Comparison of ENCODE assay signal across 12 cellular contexts in genomic region chr19:1850809-1851544, GRCh38. TPM values are rescaled to one million over a fixed set of nuclear protein-coding genes. Genes with fewer than 3 reads are reported as not detected.
A peak's percentile ranks its signal among the peaks of the same experiment; 100 is the strongest.
DNase-seq lines count a peak whose midpoint lies in the region; FAIRE-seq and TF ChIP-seq lines count a peak whose summit lies in the region.
"Had no signal": no experiment of that assay in that cellular context is flagged by ENCODE, and none has a peak within 500 bp of the region (broad histone marks: within the 10 kb centered on the region; RNA-seq: fewer than 3 reads in every experiment).

No MANE protein-coding gene starts in this region.

- H3K9me3 Mint-ChIP-seq in T-helper 2 cell treated with Interferon-gamma antibody and Interleukin-4, amounts not matched to agents 5 μg/mL and 100 μg/mL, for 36 hours: no peaks in the 10 kb centered on the region
- no peaks in the 10 kb centered on the region for H3K9me3 Mint-ChIP-seq in neural crest cell
- H3K9me3 Mint-ChIP-seq: nephron progenitor cell had no signal

- H3K4me1 Mint-ChIP-seq in T-helper 2 cell treated with Interferon-gamma antibody and Interleukin-4, amounts not matched to agents 5 μg/mL and 100 μg/mL, for 36 hours (ENCODE audit: low read depth): peaks cover 36% of the 10 kb centered on the region
- H3K4me1 Mint-ChIP-seq in neural crest cell: peaks cover 18% of the 10 kb centered on the region

- H3K36me3 Mint-ChIP-seq in T-helper 2 cell treated with Interferon-gamma antibody and Interleukin-4, amounts not matched to agents 5 μg/mL and 100 μg/mL, for 36 hours (ENCODE audit: low read depth): peaks cover 11% of the 10 kb centered on the region
- no peaks in the 10 kb centered on the region for H3K36me3 Mint-ChIP-seq in neural crest cell (ENCODE audit: low read depth)

- no peaks in the 10 kb centered on the region for H3K27me3 ChIP-seq in bronchial epithelial cell (ENCODE audit: control insufficient read depth, insufficient read depth, low read length)

- H3K27me3 Mint-ChIP-seq in T-helper 2 cell treated with Interferon-gamma antibody and Interleukin-4, amounts not matched to agents 5 μg/mL and 100 μg/mL, for 36 hours (ENCODE audit: low read depth): no peaks in the 10 kb centered on the region
- H3K27me3 Mint-ChIP-seq in neural crest cell (ENCODE audit: low read depth): no peaks in the 10 kb centered on the region

- H3K4me3 ChIP-seq in bronchial epithelial cell (ENCODE audit: low read depth, low read length): no peak overlapping the region

- H3K27ac Mint-ChIP-seq in T-helper 2 cell treated with Interferon-gamma antibody and Interleukin-4, amounts not matched to agents 5 μg/mL and 100 μg/mL, for 36 hours: peak overlapping the region; percentile 58
- H3K27ac Mint-ChIP-seq in neural crest cell (ENCODE audit: unreplicated experiment): no peak overlapping the region
- H3K27ac Mint-ChIP-seq: nephron progenitor cell had no signal

- TF ChIP-seq CTCF in bronchial epithelial cell (IDR thresholded peaks at IDR 0.05; ENCODE audit: insufficient read depth, low read length, severe bottlenecking) (peak; percentile 49), neural crest cell (conservative IDR thresholded peaks at IDR 0.05) (no peak)

- DNase-seq in T-helper 2 cell treated with Interferon-gamma antibody and Interleukin-4, amounts not matched to agents 5 μg/mL and 100 μg/mL, for 36 hours (ENCODE audit: low spot score): no peak
- DNase-seq in T-helper 2 cell (no peak), HuH-7.5 (ENCODE audit: low spot score) (peak; percentile 62), bronchial epithelial cell (ENCODE audit: low read depth) (no peak), neural crest cell (ENCODE audit: low read depth, low spot score) (no peak), NCI-H510A treated with DMSO at 0.1 percent for 48 hours (lab: John Stamatoyannopoulos, UW) (no peak), AG20443 (ENCODE audit: low spot score) (no peak), NCI-H128 (lab: John Stamatoyannopoulos, UW; ENCODE audit: unreplicated experiment) (no peak)
- DNase-seq: ACHN, NCI-H510A, nephron progenitor cell had no signal

- H3K4me3 Mint-ChIP-seq in T-helper 2 cell treated with Interferon-gamma antibody and Interleukin-4, amounts not matched to agents 5 μg/mL and 100 μg/mL, for 36 hours: no peak overlapping the region
- peak overlapping the region; percentile 34 for H3K4me3 Mint-ChIP-seq in neural crest cell
- H3K4me3 Mint-ChIP-seq: nephron progenitor cell had no signal

- peak; percentile 47 for FAIRE-seq in bronchial epithelial cell (lab: Jason Lieb, UNC)
- FAIRE-seq: urothelium cell line had no signal

- H3K36me3 ChIP-seq in bronchial epithelial cell (ENCODE audit: control insufficient read depth, insufficient read depth, low read length): peaks cover 4% of the 10 kb centered on the region

RNA-seq across cellular contexts. Expression of gene REXO1, which starts 2.7 kb away (rescaled TPM):
- total RNA-seq in bronchial epithelial cell: 2.4 and 3.8 TPM in 2 replicates
- total RNA-seq in neural crest cell: 40.8 and 45.3 TPM in 2 replicates

RNA-seq across cellular contexts. Expression of gene KLF16, which starts 12.4 kb away (rescaled TPM):
- total RNA-seq in bronchial epithelial cell: 5.3 and 6.4 TPM in 2 replicates
- 18.9 and 20.7 TPM in 2 replicates for total RNA-seq in neural crest cell

RNA-seq across cellular contexts. Expression of gene ABHD17A, which starts 34.3 kb away (rescaled TPM):
- total RNA-seq in bronchial epithelial cell (48.4 and 71.0 TPM in 2 replicates), neural crest cell (73.9 and 74.1 TPM in 2 replicates)

RNA-seq across cellular contexts. Expression of gene ATP8B3, which starts 38.9 kb away (rescaled TPM):
- total RNA-seq in bronchial epithelial cell: 0.26 and 1.4 TPM in 2 replicates
- total RNA-seq in neural crest cell: 1.1 and 1.5 TPM in 2 replicates

RNA-seq across cellular contexts. Expression of gene ADAT3, which starts 54.2 kb away (rescaled TPM):
- 0.79 and 1.9 TPM in 2 replicates for total RNA-seq in bronchial epithelial cell
- 13.7 and 14.1 TPM in 2 replicates for total RNA-seq in neural crest cell
